10 cellular contexts compared by ENCODE assay signal in the genomic region with DNA sequence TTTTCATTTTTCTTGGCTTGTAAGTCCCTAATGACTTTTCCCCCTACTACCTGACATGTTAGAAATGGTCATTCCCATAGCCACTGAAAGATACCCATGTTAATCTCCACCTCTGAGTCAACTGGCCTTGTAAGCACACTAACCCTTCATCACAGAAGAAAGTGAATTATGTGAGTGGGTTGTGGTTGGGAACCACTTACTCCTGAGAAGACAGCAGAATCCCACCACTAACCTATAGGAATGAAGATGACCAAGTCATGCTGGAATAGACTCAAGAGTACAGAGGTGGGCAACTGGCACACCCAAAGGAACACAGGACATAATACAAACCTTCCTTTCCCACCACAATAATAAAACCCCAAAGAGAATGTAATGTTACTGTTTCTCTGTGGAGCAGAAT. TPM values are rescaled to one million over a fixed set of nuclear protein-coding genes. Genes with fewer than 3 reads are reported as not detected.
DNase-seq lines count a peak whose midpoint lies in the region; ATAC-seq, FAIRE-seq and TF ChIP-seq lines count a peak whose summit lies in the region.
"Had no signal": no experiment of that assay in that cellular context is flagged by ENCODE, and none has a peak within 500 bp of the region (broad histone marks: within the 10 kb centered on the region; RNA-seq: fewer than 3 reads in every experiment).

No MANE protein-coding gene starts in this region.

- H3K4me3 ChIP-seq in heart left ventricle = peak overlapping the region in 1 of 12 donors; percentile 18
- no peak overlapping the region for H3K4me3 ChIP-seq in pancreas
- no peak overlapping the region for H3K4me3 ChIP-seq in upper lobe of right lung

- TF ChIP-seq CTCF in heart left ventricle (IDR thresholded peaks at IDR 0.05) (no peak), endothelial cell (IDR thresholded peaks at IDR 0.05; ENCODE audit: unreplicated experiment) (no peak), pancreas (IDR thresholded peaks at IDR 0.05) (no peak), upper lobe of right lung (IDR thresholded peaks at IDR 0.05) (no peak)

- peaks cover 4% of the 10 kb centered on the region for H3K27me3 Mint-ChIP-seq in endothelial cell (ENCODE audit: unreplicated experiment)

- TF ChIP-seq POLR2A in heart left ventricle (IDR thresholded peaks at IDR 0.05) = no peak

- peaks cover 0 to 59% (median 41%) of the 10 kb centered on the region in 12 donors for H3K4me1 ChIP-seq in heart left ventricle
- peaks cover 0 to 10% (median 0%) of the 10 kb centered on the region in 3 donors for H3K4me1 ChIP-seq in pancreas
- peaks cover 32% of the 10 kb centered on the region for H3K4me1 ChIP-seq in upper lobe of right lung

- intact Hi-C loops in heart left ventricle (cut with DNase I) (loop anchor here in 8 of 10 donors (2.0 to 10.0 kb wide), 5 partner anchors 56 to 136 kb away; a partner anchor contains a TSS), Right ventricle myocardium superior (cut with DNase I) (no loop called here), pancreas (cut with DNase I) (no loop called here), upper lobe of right lung (cut with DNase I) (no loop called here)

- H3K4me1 Mint-ChIP-seq in endothelial cell (ENCODE audit: unreplicated experiment) = peaks cover 49% of the 10 kb centered on the region

- H3K9me3 ChIP-seq in heart left ventricle (peaks cover 0 to 15% (median 0%) of the 10 kb centered on the region in 12 donors), pancreas (no peaks in the 10 kb centered on the region), upper lobe of right lung (peaks cover 9% of the 10 kb centered on the region)

- peaks cover 0 to 5% (median 0%) of the 10 kb centered on the region in 9 donors for H3K36me3 ChIP-seq in heart left ventricle
- H3K36me3 ChIP-seq in pancreas = no peaks in the 10 kb centered on the region
- H3K36me3 ChIP-seq in upper lobe of right lung = no peaks in the 10 kb centered on the region

- FAIRE-seq in pancreas (lab: Jason Lieb, UNC) = no peak

- H3K27ac ChIP-seq in heart left ventricle (peak overlapping the region; percentile 4 to 83 (median 76)), pancreas (peak overlapping the region in 3 of 4 donors; percentile 17 to 81 (median 79)), upper lobe of right lung (peak overlapping the region; percentile 77)

- DNase-seq in heart left ventricle = no peak
- no peak for DNase-seq in Right ventricle myocardium superior
- DNase-seq in endothelial cell (ENCODE audit: low spot score) = no peak
- DNase-seq in pancreas = no peak
- no peak for DNase-seq in upper lobe of right lung
- no peak for DNase-seq in stimulated activated naive CD8-positive, alpha-beta T cell treated with anti-CD3 and anti-CD28 coated beads, Interleukin-15, Interleukin-2, amounts not matched to agents 100 U/mL and 50 U/mL, for 24 hours
- DNase-seq in NCI-H345 treated with DMSO at 0.1 percent for 48 hours (lab: John Stamatoyannopoulos, UW; ENCODE audit: unreplicated experiment) = no peak

- H3K36me3 Mint-ChIP-seq in endothelial cell (ENCODE audit: low read depth, unreplicated experiment) = peaks cover 22% of the 10 kb centered on the region

- no peaks in the 10 kb centered on the region for H3K27me3 ChIP-seq in heart left ventricle
- H3K27me3 ChIP-seq in pancreas = no peaks in the 10 kb centered on the region
- H3K27me3 ChIP-seq in upper lobe of right lung = no peaks in the 10 kb centered on the region

- ATAC-seq in heart left ventricle = no peak
- no peak for ATAC-seq in Right ventricle myocardium superior (ENCODE audit: poor library complexity)
- no peak for ATAC-seq in pancreas
- no peak for ATAC-seq in upper lobe of right lung
- no peak for ATAC-seq in HG02840 (IDR thresholded peaks at IDR 0.05; ENCODE audit: low FRiP score, unreplicated experiment)
- ATAC-seq in stimulated activated naive CD8-positive, alpha-beta T cell treated with anti-CD3 and anti-CD28 coated beads, Interleukin-15, Interleukin-2, amounts not matched to agents 100 U/mL and 50 U/mL, for 24 hours = no peak

- peak overlapping the region; percentile 4 for H3K27ac Mint-ChIP-seq in endothelial cell (ENCODE audit: unreplicated experiment)
- H3K27ac Mint-ChIP-seq: activated naive CD8-positive, alpha-beta T cell; T-helper 2 cell treated with Interferon-gamma antibody and Interleukin-4, amounts not matched to agents 5 μg/mL and 100 μg/mL, for 36 hours had no signal

- no peaks in the 10 kb centered on the region for H3K9me3 Mint-ChIP-seq in endothelial cell (ENCODE audit: unreplicated experiment)

- no peak overlapping the region for H3K4me3 Mint-ChIP-seq in endothelial cell (ENCODE audit: unreplicated experiment)
- H3K4me3 Mint-ChIP-seq: T-helper 2 cell treated with Interferon-gamma antibody and Interleukin-4, amounts not matched to agents 5 μg/mL and 100 μg/mL, for 36 hours had no signal

RNA-seq across cellular contexts. Expression of a gene that starts 30.1 kb away (rescaled TPM):
- total RNA-seq in heart left ventricle = 1 to 10 TPM in 3 of 9 donors, under 1 TPM in 6; 0.27 to 2.0 (median 0.69) TPM
- under 1 TPM; 0.35 to 0.88 TPM for polyA plus RNA-seq in heart left ventricle
- 1.3 TPM for total RNA-seq in Right ventricle myocardium superior
- 4.9 TPM for total RNA-seq in endothelial cell (ENCODE audit: unreplicated experiment)
- 1 to 10 TPM in 4 of 6 donors, under 1 TPM in 2; 0.72 to 3.1 (median 1.6) TPM for total RNA-seq in pancreas
- polyA plus RNA-seq in pancreas = under 1 TPM; 0.33 to 0.49 TPM
- 8.0 TPM for total RNA-seq in upper lobe of right lung

Comparison
In these comparisons a context has a peak if more than half of its experiments do, and no peak if none do; other contexts are left out.
1. intact Hi-C loops: an anchor here in heart left ventricle (2.0 to 10.0 kb wide); none called in Right ventricle myocardium superior, pancreas and upper lobe of right lung.